ENCODE assay signal across 8 cellular contexts in the genomic region with DNA sequence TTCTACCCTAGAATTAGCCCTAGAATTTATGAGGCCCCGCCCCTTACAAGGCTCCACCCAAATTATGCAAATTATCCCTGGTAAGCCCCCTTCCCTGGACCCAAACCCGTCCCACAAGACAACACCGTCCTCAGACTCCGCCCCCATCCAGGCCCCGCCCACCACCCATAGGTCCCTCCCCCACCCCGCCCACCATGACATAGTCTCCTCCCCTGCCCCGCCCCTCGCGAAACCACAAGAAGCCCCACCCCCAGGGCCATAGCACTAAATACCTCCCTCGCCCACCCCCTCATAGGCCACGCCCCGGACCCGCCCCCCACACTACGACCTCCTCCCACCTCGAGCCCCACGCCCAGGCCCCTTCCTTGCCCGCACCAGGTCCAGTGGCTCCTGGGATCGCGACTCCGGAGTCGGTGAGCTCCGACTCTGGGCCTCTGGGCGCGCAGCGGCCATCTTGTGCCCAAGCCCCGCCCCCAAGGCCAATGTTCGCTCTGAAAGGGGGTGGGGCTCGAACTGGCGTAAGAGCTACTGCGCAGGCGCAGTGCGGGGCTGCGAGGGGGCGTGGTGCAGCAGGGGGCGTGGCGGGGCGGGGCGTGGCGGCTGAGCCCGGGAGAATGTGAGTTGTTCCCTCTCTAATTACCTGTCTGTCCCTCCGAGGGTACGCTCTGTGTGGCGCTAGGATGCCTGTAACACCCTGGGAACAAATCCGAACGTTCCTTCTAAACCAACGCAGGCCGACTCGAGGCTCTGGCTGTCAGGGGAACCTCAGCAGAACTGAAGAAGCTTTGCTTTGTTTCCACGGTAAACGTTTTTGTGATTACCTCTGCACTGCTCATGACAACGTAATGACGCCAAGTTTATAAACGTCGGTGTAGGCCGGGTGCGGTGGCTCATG. TPM values are rescaled to one million over a fixed set of nuclear protein-coding genes. Genes with fewer than 3 reads are reported as not detected.
DNase-seq lines count a peak whose midpoint lies in the region; ATAC-seq and TF ChIP-seq lines count a peak whose summit lies in the region.

Gene ZNF784, minus strand, starts transcription at position 458 of the 895 bp plus-strand sequence. Its CDS starts 5 bp downstream, at position 453.

- peak within 1 kb of the TSS; percentile 96 to 100 (median 98) for H3K27ac Mint-ChIP-seq in naive B cell

- no peaks in the 10 kb centered on the region for H3K27me3 ChIP-seq in Peyer's patch

- no peaks in the 10 kb centered on the region for H3K9me3 ChIP-seq in Peyer's patch

- H3K4me3 ChIP-seq in Peyer's patch = peak within 1 kb of the TSS; percentile 57 to 78 (median 66)

- peaks cover 0 to 4% (median 0%) of the 10 kb centered on the region in 3 donors for H3K27me3 Mint-ChIP-seq in naive B cell

- no peaks in the 10 kb centered on the region for H3K36me3 Mint-ChIP-seq in naive B cell

- peaks cover 0 to 5% (median 0%) of the 10 kb centered on the region in 7 donors for H3K9me3 Mint-ChIP-seq in naive B cell

- peak; percentile 58 for ATAC-seq in GM19351 (IDR thresholded peaks at IDR 0.05; ENCODE audit: unreplicated experiment)
- peak; percentile 72 to 76 for ATAC-seq in naive B cell (ENCODE audit: low read depth in 2 of 2)

- TF ChIP-seq POLR2A in Peyer's patch (IDR thresholded peaks at IDR 0.05) = peak; percentile 40 to 62

- H3K4me3 Mint-ChIP-seq in naive B cell = peak within 1 kb of the TSS; percentile 87 to 98 (median 94)

- H3K4me1 Mint-ChIP-seq in naive B cell = peaks cover 12 to 31% (median 20%) of the 10 kb centered on the region in 3 donors

- peaks cover 0 to 17% (median 0%) of the 10 kb centered on the region in 3 donors for H3K36me3 ChIP-seq in Peyer's patch

- H3K27ac ChIP-seq in Peyer's patch = peak within 1 kb of the TSS; percentile 91 to 98 (median 96)

- no peak for TF ChIP-seq CTCF in Peyer's patch (IDR thresholded peaks at IDR 0.05)

- DNase-seq in AG20443 (ENCODE audit: low spot score) = peak; percentile 97
- DNase-seq in LHCN-M2 (ENCODE audit: low read depth) = peak; percentile 87
- DNase-seq in Peyer's patch = peak; percentile 94 to 96 (median 96)
- peak; percentile 84 to 90 for DNase-seq in activated T-helper 1 cell treated with anti-CD3 and anti-CD28 coated beads, Interleukin-2, amount 50 U/mL, for 16 hours (ENCODE audit: low read depth in 1 of 2, low spot score in 1 of 2)
- DNase-seq in fibroblast of gingiva (ENCODE audit: low read depth) = peak; percentile 85
- peak; percentile 91 for DNase-seq in naive B cell
- peak; percentile 88 for DNase-seq in stimulated activated CD8-positive, alpha-beta memory T cell treated with anti-CD3 and anti-CD28 coated beads, Interleukin-7, amount 100 ng/mL, for 4 hours (ENCODE audit: low read depth in 2 of 2)

- peaks cover 0 to 6% (median 0%) of the 10 kb centered on the region in 4 donors for H3K4me1 ChIP-seq in Peyer's patch

RNA-seq across cellular contexts. Expression of gene ZNF784, which starts in this region (rescaled TPM):
- total RNA-seq in LHCN-M2 (2014; rRNA removed) = 3.3 and 5.5 TPM in 2 replicates
- polyA plus RNA-seq in LHCN-M2 (2012) = 7.8 TPM
- 10 to 100 TPM in 3 of 4 donors, 1 to 10 TPM in 1; 6.0 to 18.3 (median 12.3) TPM for total RNA-seq in Peyer's patch
- 1 to 10 TPM in 4 of 6 donors, under 1 TPM in 1, not detected in 1; 0.95 to 3.5 (median 2.7) TPM for polyA plus RNA-seq in naive B cell (ENCODE audit: low read depth in 6 of 6)

Comparison
In these comparisons a context has a peak if more than half of its experiments do, and no peak if none do; other contexts are left out.
1. Peak in every context shown above with its lines: DNase-seq, ATAC-seq, H3K4me3 ChIP-seq and H3K27ac ChIP-seq.